15 cellular contexts compared by ENCODE assay signal in the genomic region with DNA sequence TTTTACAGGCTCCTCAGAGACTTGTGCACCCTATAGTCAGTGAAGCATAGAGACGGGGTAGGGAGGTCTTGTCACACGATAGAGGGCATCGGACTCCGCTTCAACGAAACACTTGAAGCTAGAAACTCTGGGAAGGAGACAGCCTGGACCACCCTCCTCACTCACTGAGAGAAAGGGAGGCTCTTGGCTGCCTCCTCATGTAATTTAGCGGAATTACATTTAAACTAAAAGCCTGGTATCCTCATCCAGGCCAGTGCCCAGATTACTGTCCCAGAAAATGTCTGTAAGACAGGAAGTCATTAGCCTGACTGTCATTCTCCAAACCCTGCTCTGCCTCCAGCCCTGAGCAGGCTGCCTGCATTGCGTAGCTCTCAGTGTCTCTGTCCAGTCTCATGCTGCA. TPM values are rescaled to one million over a fixed set of nuclear protein-coding genes. Genes with fewer than 3 reads are reported as not detected.
DNase-seq lines count a peak whose midpoint lies in the region; ATAC-seq and TF ChIP-seq lines count a peak whose summit lies in the region.
"Had no signal": no experiment of that assay in that cellular context is flagged by ENCODE, and none has a peak within 500 bp of the region (broad histone marks: within the 10 kb centered on the region; RNA-seq: fewer than 3 reads in every experiment).

No MANE protein-coding gene starts in this region.

- no TSS peak for BruUV-seq in OCI-LY7 (replicated peaks; lab: Mats Ljungman, UMichigan)

- H3K9ac ChIP-seq in smooth muscle cell (ENCODE audit: low read depth) = no peak overlapping the region

- ATAC-seq in Right ventricle myocardium inferior (no peak), GM21381 (IDR thresholded peaks at IDR 0.05; ENCODE audit: unreplicated experiment) (no peak), GM21825 (IDR thresholded peaks at IDR 0.05; ENCODE audit: unreplicated experiment) (no peak)
- ATAC-seq: left lobe of liver had no signal

- H3F3A ChIP-seq in smooth muscle cell (ENCODE audit: low read depth) = no peaks in the 10 kb centered on the region

- peak; percentile 17 for TF ChIP-seq CTCF in cardiac muscle cell (IDR thresholded peaks at IDR 0.05; ENCODE audit: low read depth, low read length)
- peak; percentile 57 for TF ChIP-seq CTCF in OCI-LY7 (conservative IDR thresholded peaks at IDR 0.05; ENCODE audit: low read length)
- TF ChIP-seq CTCF in epithelial cell of proximal tubule (conservative IDR thresholded peaks at IDR 0.05; ENCODE audit: low read depth, low read length) = peak; percentile 35
- TF ChIP-seq CTCF in smooth muscle cell (IDR thresholded peaks at IDR 0.05; ENCODE audit: borderline replicate concordance, insufficient read depth, poor library complexity, severe bottlenecking) = peak; percentile 26

- CTCF ChIA-PET in OCI-LY7 (lab: Charles Lee; ENCODE audit: unreplicated experiment) = interaction anchor here (0.6 kb wide), 2 partner anchors 282 to 829 kb away, joined by 3 read pairs; no protein-coding TSS in a partner anchor

- DNase-seq in cardiac muscle cell (ENCODE audit: low read depth in 1 of 2, low spot score in 1 of 2) (no peak), Right ventricle myocardium inferior (ENCODE audit: missing footprints) (no peak), OCI-LY7 (ENCODE audit: low spot score) (no peak), epithelial cell of proximal tubule (ENCODE audit: low read depth) (no peak), smooth muscle cell (lab: John Stamatoyannopoulos, UW; ENCODE audit: unreplicated experiment) (no peak), 8988T (no peak)
- DNase-seq: activated CD4-positive, alpha-beta memory T cell treated with anti-CD3 and anti-CD28 coated beads, Interleukin-2, amount 10 ng/mL, durations not matched to agents 7 days and 5 days; activated naive CD4-positive, alpha-beta T cell treated with Interleukin-2 at 50 U/mL for 16 hours; EL; NCI-H1436 had no signal

- H3K79me2 ChIP-seq in OCI-LY7 (ENCODE audit: insufficient read depth, low read depth, low read length) = no peaks in the 10 kb centered on the region
- H3K79me2 ChIP-seq in smooth muscle cell (ENCODE audit: low read depth) = no peaks in the 10 kb centered on the region

- POLR2A ChIA-PET in OCI-LY7 (lab: Charles Lee) = no interaction called here

- intact Hi-C loops in Right ventricle myocardium inferior (cut with DNase I) = no loop called here
- intact Hi-C loops in OCI-LY7 (cut with micrococcal nuclease; ENCODE audit: unreplicated experiment) = no loop called here

- H3K9me3 ChIP-seq in cardiac muscle cell (ENCODE audit: low read depth) (no peaks in the 10 kb centered on the region), OCI-LY7 (ENCODE audit: low read length) (no peaks in the 10 kb centered on the region), smooth muscle cell (replicated peaks; ENCODE audit: low read depth) (no peaks in the 10 kb centered on the region)

- H3K9me2 ChIP-seq in OCI-LY7 (ENCODE audit: insufficient read depth, low read length) = no peaks in the 10 kb centered on the region

- H4K20me1 ChIP-seq in OCI-LY7 (ENCODE audit: insufficient read depth, low read length) (no peaks in the 10 kb centered on the region), smooth muscle cell (ENCODE audit: low read depth) (no peaks in the 10 kb centered on the region)

- no peaks in the 10 kb centered on the region for H3K27me3 ChIP-seq in cardiac muscle cell
- H3K27me3 ChIP-seq in smooth muscle cell (ENCODE audit: low read depth) = no peaks in the 10 kb centered on the region

- H2AFZ ChIP-seq in OCI-LY7 (ENCODE audit: low read length) (no peak overlapping the region), smooth muscle cell (ENCODE audit: low read depth) (no peak overlapping the region)

- WGBS in smooth muscle cell (ENCODE audit: low lambda C conversion rate) = 87% methylated on average over 7 of the region's 7 CpGs

- no peak overlapping the region for H3K4me3 ChIP-seq in cardiac muscle cell
- no peak overlapping the region for H3K4me3 ChIP-seq in OCI-LY7 (ENCODE audit: low read depth, low read length, poor library complexity, severe bottlenecking)
- H3K4me3 ChIP-seq in epithelial cell of proximal tubule (ENCODE audit: low read depth, low read length) = no peak overlapping the region
- no peak overlapping the region for H3K4me3 ChIP-seq in smooth muscle cell
- H3K4me3 ChIP-seq: coronary artery had no signal

- H3K27ac ChIP-seq in cardiac muscle cell (no peak overlapping the region), OCI-LY7 (ENCODE audit: low read depth, low read length, poor library complexity, severe bottlenecking) (no peak overlapping the region), smooth muscle cell (ENCODE audit: low read depth) (no peak overlapping the region)
- H3K27ac ChIP-seq: coronary artery had no signal

- H3K4me1 ChIP-seq in cardiac muscle cell (ENCODE audit: low read depth) (no peaks in the 10 kb centered on the region), OCI-LY7 (ENCODE audit: insufficient read depth, low read length, poor library complexity, severe bottlenecking) (no peaks in the 10 kb centered on the region), smooth muscle cell (ENCODE audit: low read depth) (no peaks in the 10 kb centered on the region)

- peaks cover 3% of the 10 kb centered on the region for H3K36me3 ChIP-seq in cardiac muscle cell
- no peaks in the 10 kb centered on the region for H3K36me3 ChIP-seq in OCI-LY7 (ENCODE audit: insufficient read depth, low read length)
- H3K36me3 ChIP-seq in smooth muscle cell (ENCODE audit: low read depth) = no peaks in the 10 kb centered on the region

- H3K4me2 ChIP-seq in OCI-LY7 (ENCODE audit: low read length) (no peak overlapping the region), smooth muscle cell (no peak overlapping the region)

RNA-seq across cellular contexts. Expression of a gene that starts 36.0 kb away (rescaled TPM):
- total RNA-seq in cardiac muscle cell (29.9 and 38.2 TPM in 2 replicates), Right ventricle myocardium inferior (7.3 TPM), OCI-LY7 (2022) (7.1 and 9.9 TPM in 2 replicates), epithelial cell of proximal tubule (5.9 and 8.9 TPM in 2 replicates), smooth muscle cell (12.7 and 16.2 TPM in 2 replicates)
- polyA plus RNA-seq in cardiac muscle cell (33.0 and 42.3 TPM in 2 replicates), smooth muscle cell (14.6 and 17.7 TPM in 2 replicates)
- 5.5 and 5.8 TPM in 2 replicates for total RNA-seq in OCI-LY7 (2014; rRNA removed; shearing (Covaris generic))

RNA-seq across cellular contexts. Expression of a gene that starts 38.2 kb away (rescaled TPM):
- total RNA-seq in cardiac muscle cell = 54.1 and 70.5 TPM in 2 replicates
- polyA plus RNA-seq in cardiac muscle cell = 67.7 and 85.5 TPM in 2 replicates
- total RNA-seq in Right ventricle myocardium inferior = 64.9 TPM
- total RNA-seq in OCI-LY7 (2014; rRNA removed; shearing (Covaris generic)) = 25.4 and 29.6 TPM in 2 replicates
- total RNA-seq in OCI-LY7 (2022) = 38.5 and 41.7 TPM in 2 replicates
- 47.5 and 63.0 TPM in 2 replicates for total RNA-seq in epithelial cell of proximal tubule
- 26.3 and 34.7 TPM in 2 replicates for total RNA-seq in smooth muscle cell
- polyA plus RNA-seq in smooth muscle cell = 41.1 and 53.9 TPM in 2 replicates

RNA-seq across cellular contexts. Expression of a gene that starts 57.4 kb away (rescaled TPM):
- total RNA-seq in cardiac muscle cell (21.0 and 41.7 TPM in 2 replicates), Right ventricle myocardium inferior (0.43 TPM), OCI-LY7 (2022) (67.6 and 88.4 TPM in 2 replicates), epithelial cell of proximal tubule (12.4 and 18.3 TPM in 2 replicates), smooth muscle cell (2.7 and 3.9 TPM in 2 replicates)
- polyA plus RNA-seq in cardiac muscle cell (34.6 and 65.4 TPM in 2 replicates), smooth muscle cell (1.9 and 6.1 TPM in 2 replicates)
- total RNA-seq in OCI-LY7 (2014; rRNA removed; shearing (Covaris generic)) = 104 and 143 TPM in 2 replicates
- total RNA-seq: frontal cortex had no signal
